10 cellular contexts compared by ENCODE assay signal in the genomic region with DNA sequence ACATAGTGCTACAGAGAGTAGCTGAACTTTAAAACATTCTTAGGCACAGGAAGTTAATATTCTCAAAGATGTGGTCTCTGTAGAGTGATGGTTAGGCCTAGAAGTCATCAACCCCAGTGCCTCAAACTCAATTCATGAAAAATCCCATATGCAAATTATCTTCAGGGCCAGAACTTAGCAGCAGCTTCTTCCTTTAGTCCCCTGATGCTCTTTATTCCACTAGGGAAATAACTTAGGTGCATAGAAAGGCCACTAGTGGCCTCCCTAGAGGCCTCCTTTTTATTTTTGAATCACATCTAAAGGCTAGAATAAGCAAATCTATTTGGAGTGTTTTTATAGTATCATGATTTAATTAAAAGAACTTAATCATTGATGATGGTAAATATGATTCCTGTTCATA.
DNase-seq lines count a peak whose midpoint lies in the region; ATAC-seq and TF ChIP-seq lines count a peak whose summit lies in the region.
"Had no signal": no experiment of that assay in that cellular context is flagged by ENCODE, and none has a peak within 500 bp of the region (broad histone marks: within the 10 kb centered on the region; RNA-seq: fewer than 3 reads in every experiment).

No MANE protein-coding gene starts in this region.

- H3K4me2 ChIP-seq in PC-9 = no peak overlapping the region

- BruUV-seq in PC-9 (replicated peaks; lab: Mats Ljungman, UMichigan) = no TSS peak

- intact Hi-C loops in PC-9 (cut with micrococcal nuclease; ENCODE audit: unreplicated experiment) = loop anchor here (2.0 kb wide), 1 partner anchor 351 kb away; no protein-coding TSS in a partner anchor

- no peak overlapping the region for H3K4me3 ChIP-seq in AG04450 (ENCODE audit: low read depth, low read length)
- no peak overlapping the region for H3K4me3 ChIP-seq in PC-9

- no peak overlapping the region for H3K27ac Mint-ChIP-seq in activated T-cell treated with anti-CD3 and anti-CD28 coated beads, Interleukin-2, amount 50 U/mL, for 72 hours

- no peaks in the 10 kb centered on the region for H3K36me3 Mint-ChIP-seq in activated T-cell treated with anti-CD3 and anti-CD28 coated beads, Interleukin-2, amount 50 U/mL, for 72 hours (ENCODE audit: insufficient read depth in 2 of 2)

- H3K27ac ChIP-seq in AG04450 (ENCODE audit: low read depth, low read length) (no peak overlapping the region), PC-9 (no peak overlapping the region)

- ATAC-seq in GM21529 (IDR thresholded peaks at IDR 0.05; ENCODE audit: unreplicated experiment) (peak; percentile 51), HG03159 (IDR thresholded peaks at IDR 0.05; ENCODE audit: unreplicated experiment) (no peak), HG02970 (IDR thresholded peaks at IDR 0.05; ENCODE audit: low FRiP score, unreplicated experiment) (no peak)
- ATAC-seq in activated T-cell treated with anti-CD3 and anti-CD28 coated beads, Interleukin-2, amount 50 U/mL, for 72 hours (replicated peaks in 1 of 2) = no peak

- CTCF ChIA-PET in AG04450 (lab: Charles Lee) = interaction anchor here (0.6 to 2.5 kb wide), 12 partner anchors 8 to 474 kb away, joined by 3 to 13 read pairs (median 6); no protein-coding TSS in a partner anchor
- CTCF ChIA-PET in PC-9 (lab: Charles Lee) = no interaction called here

- POLR2A ChIA-PET in AG04450 (lab: Yijun Ruan, JAX) = no interaction called here
- POLR2A ChIA-PET in PC-9 (lab: Charles Lee; ENCODE audit: unreplicated experiment) = no interaction called here

- DNase-seq in AG04450 (ENCODE audit: low read depth, low spot score) (no peak), PC-9 (no peak), hepatic stellate cell (ENCODE audit: low spot score) (peak; percentile 27)
- DNase-seq in activated effector memory CD4-positive, alpha-beta T cell treated with anti-CD3 and anti-CD28 coated beads, Interleukin-2, amount 50 U/mL, for 16 hours = no peak
- no peak for DNase-seq in activated T-cell treated with anti-CD3 and anti-CD28 coated beads, Interleukin-2, amount 50 U/mL, for 72 hours
- DNase-seq: activated T-cell treated with anti-CD3 and anti-CD28 coated beads, Interleukin-2, amount 50 U/mL, for 1 hour; NCI-H2081 had no signal

- peaks cover 11% of the 10 kb centered on the region; the same call in 1 of the 2 replicates for H3K9me3 ChIP-seq in AG04450 (ENCODE audit: control insufficient read depth, insufficient read depth, low read length)
- H3K9me3 ChIP-seq in PC-9 (ENCODE audit: insufficient read depth, low read depth) = no peaks in the 10 kb centered on the region; the same call in 1 of the 2 replicates

- no peak overlapping the region for H2AFZ ChIP-seq in PC-9

- 0 out of 2 replicates have a peak, but pooled peaks cover 1% of the 10 kb centered on the region for H3K4me1 ChIP-seq in PC-9 (replicated peaks; ENCODE audit: insufficient read depth)

- no peaks in the 10 kb centered on the region for H3K9me2 ChIP-seq in PC-9 (ENCODE audit: insufficient read depth)

- no peaks in the 10 kb centered on the region for H3K4me1 Mint-ChIP-seq in activated T-cell treated with anti-CD3 and anti-CD28 coated beads, Interleukin-2, amount 50 U/mL, for 72 hours (ENCODE audit: low read depth)

- no peaks in the 10 kb centered on the region for H4K20me1 ChIP-seq in PC-9 (ENCODE audit: insufficient read depth)

- TF ChIP-seq CTCF in AG04450 (IDR thresholded peaks at IDR 0.05; ENCODE audit: low read depth, low read length) = peak; percentile 58
- TF ChIP-seq CTCF in PC-9 (conservative IDR thresholded peaks at IDR 0.05) = peak; percentile 51; the same call in 1 of the 2 replicates

- no peaks in the 10 kb centered on the region for H3K36me3 ChIP-seq in PC-9 (ENCODE audit: low read depth)

- H3K79me2 ChIP-seq in PC-9 (ENCODE audit: low read depth) = no peaks in the 10 kb centered on the region

- H3K27me3 Mint-ChIP-seq in activated T-cell treated with anti-CD3 and anti-CD28 coated beads, Interleukin-2, amount 50 U/mL, for 72 hours (ENCODE audit: low read depth) = no peaks in the 10 kb centered on the region

- H3K9me3 Mint-ChIP-seq in activated T-cell treated with anti-CD3 and anti-CD28 coated beads, Interleukin-2, amount 50 U/mL, for 72 hours = no peaks in the 10 kb centered on the region

- no peaks in the 10 kb centered on the region for H3F3A ChIP-seq in PC-9 (ENCODE audit: insufficient read depth, low read depth)

- H3K4me3 Mint-ChIP-seq in activated T-cell treated with anti-CD3 and anti-CD28 coated beads, Interleukin-2, amount 50 U/mL, for 72 hours = no peak overlapping the region

- H3K27me3 ChIP-seq in AG04450 (ENCODE audit: control insufficient read depth, insufficient read depth, low read length) (no peaks in the 10 kb centered on the region), PC-9 (ENCODE audit: insufficient read depth, low read depth) (no peaks in the 10 kb centered on the region)
